Comparison of ENCODE assay signal across 32 cellular contexts in the genomic region with DNA sequence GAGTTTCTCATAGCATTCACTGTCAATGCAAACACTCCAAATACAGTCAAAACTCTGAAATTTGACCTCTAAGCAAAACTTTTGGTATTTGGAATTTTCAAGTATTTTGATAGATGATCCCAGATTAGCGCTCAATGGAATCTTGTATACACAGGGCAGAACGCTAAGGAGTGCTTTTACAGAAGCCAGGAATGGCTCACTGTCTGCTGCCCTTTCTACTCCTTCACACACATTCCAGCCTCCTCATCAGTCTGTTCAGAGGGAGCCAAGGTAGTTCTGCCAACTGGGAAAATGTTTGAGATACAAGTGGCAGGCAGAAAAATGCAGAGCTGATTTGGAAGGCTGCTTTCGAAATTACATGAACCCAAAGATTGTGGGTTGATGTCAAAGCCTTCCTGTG. TPM values are rescaled to one million over a fixed set of nuclear protein-coding genes. Genes with fewer than 3 reads are reported as not detected.
DNase-seq lines count a peak whose midpoint lies in the region; ATAC-seq and TF ChIP-seq lines count a peak whose summit lies in the region.
"Had no signal": no experiment of that assay in that cellular context is flagged by ENCODE, and none has a peak within 500 bp of the region (broad histone marks: within the 10 kb centered on the region; RNA-seq: fewer than 3 reads in every experiment).

No MANE protein-coding gene starts in this region.

- H3K4me3 ChIP-seq in right atrium auricular region: no peak overlapping the region
- no peak overlapping the region for H3K4me3 ChIP-seq in fibroblast of the aortic adventitia (ENCODE audit: low read depth, low read length)
- H3K4me3 ChIP-seq in colonic mucosa: no peak overlapping the region
- H3K4me3 ChIP-seq: breast epithelium, smooth muscle cell, stomach had no signal

- H3K4me3 Mint-ChIP-seq in osteocyte (ENCODE audit: unreplicated experiment): no peak overlapping the region
- H3K4me3 Mint-ChIP-seq in activated T-cell treated with anti-CD3 and anti-CD28 coated beads, Interleukin-2, amount 50 U/mL, for 72 hours: no peak overlapping the region
- H3K4me3 Mint-ChIP-seq: CD4-positive, alpha-beta memory T cell; effector memory CD8-positive, alpha-beta T cell; immature natural killer cell; naive thymus-derived CD8-positive, alpha-beta T cell had no signal

- DNase-seq in Right ventricle myocardium superior (no peak), right atrium auricular region (ENCODE audit: low spot score) (no peak), fibroblast of the aortic adventitia (ENCODE audit: low read depth) (peak; percentile 57), osteocyte (ENCODE audit: extremely low spot score, unreplicated experiment) (no peak), colonic mucosa (no peak)
- DNase-seq in activated T-cell treated with anti-CD3 and anti-CD28 coated beads, Interleukin-2, amount 50 U/mL, for 72 hours: no peak
- DNase-seq: 8988T; activated CD4-positive, alpha-beta T cell treated with anti-CD3 and anti-CD28 coated beads for 48 hours; activated naive CD4-positive, alpha-beta T cell treated with Interleukin-2 at 50 U/mL for 16 hours; activated T-cell treated with anti-CD3 and anti-CD28 coated beads, Interleukin-2, amount 50 U/mL, for 48 hours; AML-193; CD4-positive, alpha-beta memory T cell; effector memory CD8-positive, alpha-beta T cell; EL; erythroblast; hypothalamus; immature natural killer cell; left colon; naive thymus-derived CD8-positive, alpha-beta T cell; NCI-H1048; NCI-H187; NCI-H2171 treated with DMSO at 0.1 percent for 48 hours; NCI-H524 treated with DMSO at 0.1 percent for 48 hours; occipital lobe; PC-3; stimulated activated CD4-positive, alpha-beta T cell treated with anti-CD3 and anti-CD28 coated beads, Interleukin-2, amount 100 ng/mL, for 24 hours; stomach had no signal

- H3K27ac ChIP-seq in right atrium auricular region (peak overlapping the region in 1 of 2 donors; percentile 43), colonic mucosa (no peak overlapping the region)
- H3K27ac ChIP-seq: breast epithelium, VCaP had no signal

- no peaks in the 10 kb centered on the region for H3K36me3 Mint-ChIP-seq in osteocyte (ENCODE audit: unreplicated experiment)
- H3K36me3 Mint-ChIP-seq in activated T-cell treated with anti-CD3 and anti-CD28 coated beads, Interleukin-2, amount 50 U/mL, for 72 hours (ENCODE audit: insufficient read depth in 2 of 2): no peaks in the 10 kb centered on the region
- H3K36me3 Mint-ChIP-seq: CD4-positive, alpha-beta memory T cell; immature natural killer cell; naive thymus-derived CD8-positive, alpha-beta T cell had no signal

- no peaks in the 10 kb centered on the region for H3K36me3 ChIP-seq in right atrium auricular region
- no peaks in the 10 kb centered on the region for H3K36me3 ChIP-seq in colonic mucosa
- H3K36me3 ChIP-seq: breast epithelium, stomach had no signal

- H3K9me3 Mint-ChIP-seq in osteocyte (ENCODE audit: unreplicated experiment): no peaks in the 10 kb centered on the region
- H3K9me3 Mint-ChIP-seq in activated T-cell treated with anti-CD3 and anti-CD28 coated beads, Interleukin-2, amount 50 U/mL, for 72 hours: no peaks in the 10 kb centered on the region
- H3K9me3 Mint-ChIP-seq: CD4-positive, alpha-beta memory T cell; effector memory CD8-positive, alpha-beta T cell; naive thymus-derived CD8-positive, alpha-beta T cell had no signal

- H3K9me3 ChIP-seq in right atrium auricular region: no peaks in the 10 kb centered on the region
- no peaks in the 10 kb centered on the region for H3K9me3 ChIP-seq in colonic mucosa
- H3K9me3 ChIP-seq: breast epithelium, stomach had no signal

- peaks cover 0 to 25% of the 10 kb centered on the region in 2 donors for H3K4me1 ChIP-seq in right atrium auricular region
- no peaks in the 10 kb centered on the region for H3K4me1 ChIP-seq in colonic mucosa
- H3K4me1 ChIP-seq: breast epithelium had no signal

- intact Hi-C loops in Right ventricle myocardium superior (cut with DNase I) (loop anchor here (10.0 kb wide), 2 partner anchors 55 to 255 kb away; no protein-coding TSS in a partner anchor), colonic mucosa (cut with DNase I) (no loop called here)

- H3K27me3 ChIP-seq in right atrium auricular region (no peaks in the 10 kb centered on the region), colonic mucosa (no peaks in the 10 kb centered on the region)
- H3K27me3 ChIP-seq: breast epithelium, stomach had no signal

- peaks cover 25% of the 10 kb centered on the region for H3K4me1 Mint-ChIP-seq in osteocyte (ENCODE audit: unreplicated experiment)
- H3K4me1 Mint-ChIP-seq in activated T-cell treated with anti-CD3 and anti-CD28 coated beads, Interleukin-2, amount 50 U/mL, for 72 hours (ENCODE audit: low read depth): peaks cover 16% of the 10 kb centered on the region

- TF ChIP-seq CTCF in right atrium auricular region (IDR thresholded peaks at IDR 0.05) (no peak), fibroblast of the aortic adventitia (IDR thresholded peaks at IDR 0.05; ENCODE audit: insufficient read depth, low read length) (no peak), osteocyte (IDR thresholded peaks at IDR 0.05) (no peak), colonic mucosa (IDR thresholded peaks at IDR 0.05) (no peak)

- peak overlapping the region; percentile 63 for H3K27ac Mint-ChIP-seq in osteocyte (ENCODE audit: unreplicated experiment)
- no peak overlapping the region for H3K27ac Mint-ChIP-seq in activated T-cell treated with anti-CD3 and anti-CD28 coated beads, Interleukin-2, amount 50 U/mL, for 72 hours
- H3K27ac Mint-ChIP-seq: CD4-positive, alpha-beta memory T cell; effector memory CD8-positive, alpha-beta T cell; immature natural killer cell; naive thymus-derived CD8-positive, alpha-beta T cell had no signal

- H3K27me3 Mint-ChIP-seq in osteocyte (ENCODE audit: unreplicated experiment): no peaks in the 10 kb centered on the region
- peaks cover 44% of the 10 kb centered on the region for H3K27me3 Mint-ChIP-seq in activated T-cell treated with anti-CD3 and anti-CD28 coated beads, Interleukin-2, amount 50 U/mL, for 72 hours (ENCODE audit: low read depth)

- H3K9ac ChIP-seq in colonic mucosa (ENCODE audit: low read depth in 2 of 2, low read length in 2 of 2): no peak overlapping the region

- ATAC-seq in Right ventricle myocardium superior (ENCODE audit: poor library complexity) (peak; percentile 40), GM19324 (IDR thresholded peaks at IDR 0.05; ENCODE audit: low FRiP score, unreplicated experiment) (no peak), HG02763 (IDR thresholded peaks at IDR 0.05; ENCODE audit: unreplicated experiment) (no peak)
- no peak for ATAC-seq in activated T-cell treated with anti-CD3 and anti-CD28 coated beads, Interleukin-2, amount 50 U/mL, for 72 hours (replicated peaks in 1 of 2)
- ATAC-seq: effector memory CD8-positive, alpha-beta T cell; left colon; naive thymus-derived CD8-positive, alpha-beta T cell; PC-3 had no signal

RNA-seq across cellular contexts. Expression of a gene that starts 4.4 kb away (rescaled TPM):
- total RNA-seq in Right ventricle myocardium superior (36.4 TPM), right atrium auricular region (10 to 100 TPM; 21.6 to 23.3 TPM), fibroblast of the aortic adventitia (ENCODE audit: low replicate concordance) (7.8 and 11.0 TPM in 2 replicates), osteocyte (64.8 and 72.0 TPM in 2 replicates), colonic mucosa (10 to 100 TPM; 21.3 to 30.2 TPM)
- total RNA-seq in activated T-cell treated with anti-CD3 and anti-CD28 coated beads, Interleukin-2, amount 50 U/mL, for 72 hours: 1 to 10 TPM in 1 of 2 donors, under 1 TPM in 1; 0.50 to 1.4 TPM
- total RNA-seq: naive thymus-derived CD8-positive, alpha-beta T cell had no signal
